7 cellular contexts compared by ENCODE assay signal in genomic region chr3:5358911-5359310, GRCh38.
"Had no signal": no experiment of that assay in that cellular context is flagged by ENCODE, and none has a peak within 500 bp of the region (broad histone marks: within the 10 kb centered on the region; RNA-seq: fewer than 3 reads in every experiment).

No MANE protein-coding gene starts in this region.

- H3K4me2 ChIP-seq: KMS-11 had no signal

- DNase-seq: IMR-90, KBM-7, KG1 had no signal

- FAIRE-seq: HepG2, HTR-8/SVneo had no signal

- ATAC-seq: HepG2 had no signal

- H3K27ac ChIP-seq: HL-60, KMS-11 had no signal

- H3K9ac ChIP-seq: KMS-11 had no signal
